1 cellular context compared by ENCODE assay signal in the genomic region with DNA sequence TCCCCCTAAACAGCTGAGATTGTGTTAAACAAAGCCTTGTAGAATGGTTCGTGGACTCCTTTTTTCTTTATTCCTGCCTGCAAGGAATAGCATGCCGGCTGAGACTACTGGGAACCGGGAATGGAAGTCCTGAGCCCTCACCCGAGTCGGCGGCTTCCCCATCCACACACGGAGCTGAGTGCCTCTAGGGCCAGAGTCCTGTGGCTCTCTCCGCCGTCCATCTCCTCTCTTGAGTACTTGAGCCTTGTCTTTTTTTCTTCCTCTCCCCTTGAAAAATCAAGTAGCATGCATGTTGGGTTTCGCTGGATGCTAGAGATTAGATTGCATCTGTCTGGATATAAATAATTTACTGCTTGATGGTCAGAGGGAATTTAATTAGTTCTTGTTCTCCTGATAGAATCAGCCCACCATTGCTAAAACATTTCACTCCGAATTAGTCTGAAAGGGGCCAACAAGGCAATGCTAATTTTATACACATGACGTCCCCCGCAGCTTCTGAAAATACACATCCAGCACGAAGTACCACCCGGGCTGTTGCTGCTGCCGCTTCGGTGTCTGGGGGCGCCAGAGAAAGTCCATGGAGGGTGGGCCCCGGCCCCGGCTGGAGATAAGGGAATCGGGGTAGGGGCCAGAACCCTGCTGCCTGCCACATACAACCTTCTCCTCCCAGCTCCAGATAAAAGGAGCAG.
TF ChIP-seq lines count a peak whose summit lies in the region.

No MANE protein-coding gene starts in this region.

TF ChIP-seq in HCT116, 20 proteins besides CTCF, POLR2A, EP300 and RAD21 (continued from another document):
- TF ChIP-seq, protein P1, sequence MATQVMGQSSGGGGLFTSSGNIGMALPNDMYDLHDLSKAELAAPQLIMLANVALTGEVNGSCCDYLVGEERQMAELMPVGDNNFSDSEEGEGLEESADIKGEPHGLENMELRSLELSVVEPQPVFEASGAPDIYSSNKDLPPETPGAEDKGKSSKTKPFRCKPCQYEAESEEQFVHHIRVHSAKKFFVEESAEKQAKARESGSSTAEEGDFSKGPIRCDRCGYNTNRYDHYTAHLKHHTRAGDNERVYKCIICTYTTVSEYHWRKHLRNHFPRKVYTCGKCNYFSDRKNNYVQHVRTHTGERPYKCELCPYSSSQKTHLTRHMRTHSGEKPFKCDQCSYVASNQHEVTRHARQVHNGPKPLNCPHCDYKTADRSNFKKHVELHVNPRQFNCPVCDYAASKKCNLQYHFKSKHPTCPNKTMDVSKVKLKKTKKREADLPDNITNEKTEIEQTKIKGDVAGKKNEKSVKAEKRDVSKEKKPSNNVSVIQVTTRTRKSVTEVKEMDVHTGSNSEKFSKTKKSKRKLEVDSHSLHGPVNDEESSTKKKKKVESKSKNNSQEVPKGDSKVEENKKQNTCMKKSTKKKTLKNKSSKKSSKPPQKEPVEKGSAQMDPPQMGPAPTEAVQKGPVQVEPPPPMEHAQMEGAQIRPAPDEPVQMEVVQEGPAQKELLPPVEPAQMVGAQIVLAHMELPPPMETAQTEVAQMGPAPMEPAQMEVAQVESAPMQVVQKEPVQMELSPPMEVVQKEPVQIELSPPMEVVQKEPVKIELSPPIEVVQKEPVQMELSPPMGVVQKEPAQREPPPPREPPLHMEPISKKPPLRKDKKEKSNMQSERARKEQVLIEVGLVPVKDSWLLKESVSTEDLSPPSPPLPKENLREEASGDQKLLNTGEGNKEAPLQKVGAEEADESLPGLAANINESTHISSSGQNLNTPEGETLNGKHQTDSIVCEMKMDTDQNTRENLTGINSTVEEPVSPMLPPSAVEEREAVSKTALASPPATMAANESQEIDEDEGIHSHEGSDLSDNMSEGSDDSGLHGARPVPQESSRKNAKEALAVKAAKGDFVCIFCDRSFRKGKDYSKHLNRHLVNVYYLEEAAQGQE (IDR thresholded peaks at IDR 0.05; ENCODE audit: low read depth), result no peak
- TF ChIP-seq ELF1 (IDR thresholded peaks at IDR 0.05; ENCODE audit: borderline replicate concordance, low read depth) (no peak), TCF7L2 (IDR thresholded peaks at IDR 0.05; ENCODE audit: borderline replicate concordance, extremely low read depth, insufficient read depth, insufficient read length) (no peak), ZBTB33 (IDR thresholded peaks at IDR 0.05; ENCODE audit: extremely low read depth, insufficient replicate concordance, low read length) (no peak), CEBPB (IDR thresholded peaks at IDR 0.05; ENCODE audit: low read depth) (no peak)
